ENCODE assay signal across 38 cellular contexts in the genomic region with DNA sequence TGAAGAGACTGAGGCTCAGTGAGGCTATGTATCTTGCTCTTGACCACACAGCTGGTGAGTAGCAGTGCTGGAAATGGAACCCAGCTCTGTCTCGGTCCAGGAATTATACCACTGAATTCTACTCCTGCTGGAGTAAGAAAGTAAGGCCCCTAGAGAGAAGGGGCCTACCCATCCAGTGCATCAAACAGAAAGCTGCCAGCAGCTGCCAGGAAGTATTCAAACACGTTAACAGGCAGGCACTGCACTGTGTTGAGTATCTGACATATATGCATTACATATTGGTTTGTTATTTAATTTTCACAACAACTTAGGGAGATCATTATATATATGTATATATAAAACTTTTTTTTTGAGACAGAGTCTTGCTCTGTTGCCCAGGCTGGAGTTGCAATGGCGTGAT. TPM values are rescaled to one million over a fixed set of nuclear protein-coding genes. Genes with fewer than 3 reads are reported as not detected.
"Had no signal": no experiment of that assay in that cellular context is flagged by ENCODE, and none has a peak within 500 bp of the region (broad histone marks: within the 10 kb centered on the region; RNA-seq: fewer than 3 reads in every experiment).

No MANE protein-coding gene starts in this region.

- H3K27ac ChIP-seq: ascending aorta, breast epithelium, cardiac muscle cell, colonic mucosa, epithelial cell of prostate, esophagus squamous epithelium, gastroesophageal sphincter, heart right ventricle, hepatocyte, WERI-Rb-1 had no signal

- H3K79me2 ChIP-seq: hepatocyte had no signal

- DNase-seq: activated B cell treated with CpG ODN at 0.5 μM for 24 hours; activated CD4-positive, alpha-beta memory T cell treated with anti-CD3 and anti-CD28 coated beads for 36 hours; activated CD4-positive, alpha-beta T cell treated with anti-CD3 and anti-CD28 coated beads for 48 hours; activated CD4-positive, alpha-beta T cell treated with anti-CD3 and anti-CD28 coated beads, Interleukin-2, amount 50 U/mL, for 1 hour; activated CD8-positive, alpha-beta memory T cell treated with anti-CD3 and anti-CD28 coated beads, Interleukin-2, amount 50 U/mL, for 48 hours; activated CD8-positive, alpha-beta T cell treated with anti-CD3 and anti-CD28 coated beads, Interleukin-2, amount 10 ng/mL, durations not matched to agents 7 days and 5 days; activated gamma-delta T cell; activated naive CD4-positive, alpha-beta T cell; activated naive CD4-positive, alpha-beta T cell treated with anti-CD3 and anti-CD28 coated beads, Interleukin-2, amount 10 ng/mL, durations not matched to agents 7 days and 5 days; activated naive CD8-positive, alpha-beta T cell treated with anti-CD3 and anti-CD28 coated beads, Interleukin-2, amount 10 ng/mL, durations not matched to agents 7 days and 5 days; activated T-cell treated with anti-CD3 and anti-CD28 coated beads for 4 hours; activated T-cell treated with anti-CD3 and anti-CD28 coated beads, Interleukin-2, amount 50 U/mL, for 24 hours; activated T-cell treated with anti-CD3 and anti-CD28 coated beads, Interleukin-2, amount 50 U/mL, for 72 hours; central memory CD4-positive, alpha-beta T cell; cerebellar nuclear complex; colonic mucosa; effector CD8-positive, alpha-beta T cell; esophagus squamous epithelium; foreskin melanocyte; heart right ventricle; T1000; WERI-Rb-1 had no signal

- H3K4me2 ChIP-seq: hepatocyte had no signal

- ATAC-seq: activated CD4-positive, CD25-positive, alpha-beta regulatory T cell treated with anti-CD3 and anti-CD28 coated beads, Interleukin-2, amount 50 U/mL, for 24 hours; activated CD8-positive, alpha-beta T cell treated with anti-CD3 and anti-CD28 coated beads, Interleukin-2, amount 10 ng/mL, durations not matched to agents 7 days and 5 days; activated naive CD4-positive, alpha-beta T cell treated with anti-CD3 and anti-CD28 coated beads, Interleukin-2, amount 50 U/mL, for 72 hours; activated T-cell treated with anti-CD3 and anti-CD28 coated beads, Interleukin-2, amount 50 U/mL, for 72 hours; gastroesophageal sphincter; heart right ventricle had no signal

- FAIRE-seq: endometrium, endothelial cell of umbilical vein had no signal

- H2AFZ ChIP-seq: hepatocyte had no signal

- H3K9me3 ChIP-seq: ascending aorta, breast epithelium, colonic mucosa, esophagus squamous epithelium, gastroesophageal sphincter, heart right ventricle had no signal

- H3K4me3 ChIP-seq: ascending aorta, breast epithelium, cardiac muscle cell, colonic mucosa, esophagus squamous epithelium, gastroesophageal sphincter, heart right ventricle, hepatocyte had no signal

- H3K36me3 ChIP-seq: ascending aorta, breast epithelium, cardiac muscle cell, colonic mucosa, esophagus squamous epithelium, gastroesophageal sphincter, heart right ventricle, WERI-Rb-1 had no signal

- H3K27me3 ChIP-seq: ascending aorta, breast epithelium, colonic mucosa, gastroesophageal sphincter had no signal

RNA-seq across cellular contexts. Expression of a gene that starts 4.0 kb away (rescaled TPM):
- total RNA-seq: activated B cell treated with CpG ODN at 0.5 μM for 24 hours; activated CD4-positive, alpha-beta memory T cell treated with anti-CD3 and anti-CD28 coated beads for 36 hours; activated CD8-positive, alpha-beta memory T cell treated with anti-CD3 and anti-CD28 coated beads for 36 hours; activated CD8-positive, alpha-beta T cell treated with anti-CD3 and anti-CD28 coated beads, Interleukin-2, amount 10 ng/mL, durations not matched to agents 7 days and 5 days; ascending aorta; breast epithelium; colonic mucosa; dermis microvascular lymphatic vessel endothelial cell; endothelial cell of umbilical vein; esophagus squamous epithelium; fibroblast of lung; fibroblast of villous mesenchyme; gastroesophageal sphincter; glomerular endothelial cell; heart right ventricle; hepatocyte had no signal
- polyA plus RNA-seq: cardiac muscle cell, endothelial cell of umbilical vein, esophagus, fibroblast of lung, heart right ventricle, hepatocyte had no signal

RNA-seq across cellular contexts. Expression of a gene that starts 10.5 kb away (rescaled TPM):
- total RNA-seq: activated B cell treated with CpG ODN at 0.5 μM for 24 hours, dermis microvascular lymphatic vessel endothelial cell, endothelial cell of umbilical vein had no signal
